17 cellular contexts compared by ENCODE assay signal in the genomic region with DNA sequence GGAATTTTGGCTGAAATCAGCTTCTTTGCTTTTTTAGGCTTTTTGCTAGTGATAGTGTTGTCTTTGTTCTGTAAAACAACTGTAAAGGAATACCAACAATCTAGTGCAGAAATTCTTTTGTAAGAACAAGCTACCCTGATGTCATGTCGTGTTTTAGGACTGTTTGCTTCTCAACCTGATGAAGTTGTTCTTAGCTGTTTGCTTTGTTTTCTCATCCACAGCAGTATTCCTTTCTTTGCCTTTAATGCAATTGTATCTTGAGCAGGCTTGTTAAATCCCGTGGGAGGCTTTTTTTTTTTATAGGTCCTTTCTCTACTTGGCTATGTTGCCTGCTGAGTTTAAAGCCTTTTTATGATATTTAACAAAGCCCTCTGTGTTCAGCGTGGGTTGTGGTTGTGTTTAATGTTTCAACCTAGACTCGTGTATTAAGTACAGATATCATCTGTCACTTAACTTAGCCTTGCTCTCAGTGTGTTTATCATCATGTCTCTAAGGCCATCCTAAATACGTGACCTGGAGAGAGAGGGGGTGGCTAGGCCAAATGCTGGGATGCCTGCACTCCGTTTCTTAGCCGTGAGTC. TPM values are rescaled to one million over a fixed set of nuclear protein-coding genes. Genes with fewer than 3 reads are reported as not detected.
DNase-seq lines count a peak whose midpoint lies in the region; ATAC-seq, FAIRE-seq and TF ChIP-seq lines count a peak whose summit lies in the region.
"Had no signal": no experiment of that assay in that cellular context is flagged by ENCODE, and none has a peak within 500 bp of the region (broad histone marks: within the 10 kb centered on the region; RNA-seq: fewer than 3 reads in every experiment).

No MANE protein-coding gene starts in this region.

- TF ChIP-seq RAD21 in GM12878 (IDR thresholded peaks at IDR 0.05; ENCODE audit: insufficient read depth, low read depth, low read length) = no peak

- RAD21 ChIA-PET in GM12878 (lab: Charles Lee; ENCODE audit: unreplicated experiment) = interaction anchor here (0.7 to 8.2 kb wide), 7 partner anchors 9 to 156 kb away, joined by 3 to 204 read pairs (median 5); no protein-coding TSS in a partner anchor

- H3K36me3 ChIP-seq in Loucy (ENCODE audit: insufficient read depth, low read length) = no peaks in the 10 kb centered on the region
- H3K36me3 ChIP-seq in GM12878 (ENCODE audit: control insufficient read depth in 2 of 2, insufficient read depth in 2 of 2, low read length in 1 of 2) = no peaks in the 10 kb centered on the region
- H3K36me3 ChIP-seq in mammary epithelial cell (ENCODE audit: insufficient read depth, low read length) = no peaks in the 10 kb centered on the region

- H3K9me3 ChIP-seq in Loucy (ENCODE audit: insufficient read depth, low read depth, low read length) (no peaks in the 10 kb centered on the region), GM12878 (replicated peaks; ENCODE audit: control insufficient read depth, insufficient read depth, low read length) (peaks cover 8% of the 10 kb centered on the region; the same call in 2 of the 3 replicates), mammary epithelial cell (replicated peaks; ENCODE audit: insufficient read depth, low read length) (no peaks in the 10 kb centered on the region)

- H3K9me2 ChIP-seq in Loucy (replicated peaks; ENCODE audit: low read depth, low read length) = no peaks in the 10 kb centered on the region

- H3K4me1 ChIP-seq in Loucy (ENCODE audit: insufficient read depth, low read length, poor library complexity, severe bottlenecking) (peaks cover 71% of the 10 kb centered on the region), GM12878 (ENCODE audit: control insufficient read depth, insufficient read depth, low read length) (peaks cover 36% of the 10 kb centered on the region), mammary epithelial cell (ENCODE audit: insufficient read depth, low read length) (peaks cover 29% of the 10 kb centered on the region)

- H3K79me2 ChIP-seq in Loucy (ENCODE audit: insufficient read depth, low read length) (peaks cover 41% of the 10 kb centered on the region; the same call in 1 of the 2 replicates), GM12878 (ENCODE audit: control insufficient read depth, insufficient read depth, low read length) (no peaks in the 10 kb centered on the region), mammary epithelial cell (ENCODE audit: insufficient read depth, low read length) (peaks cover 91% of the 10 kb centered on the region)

- H3K9me3 Mint-ChIP-seq in osteocyte (ENCODE audit: unreplicated experiment) = no peaks in the 10 kb centered on the region
- H3K9me3 Mint-ChIP-seq: activated naive CD4-positive, alpha-beta T cell treated with anti-CD3 and anti-CD28 coated beads, Interleukin-2, amount 10 ng/mL, durations not matched to agents 7 days and 5 days; dendritic cell treated with granulocyte-macrophage colony-stimulating factor and Interleukin-4, amounts not matched to agents 40 ng/mL and 50 ng/mL, for 4 days had no signal

- H3K4me1 Mint-ChIP-seq in osteocyte (ENCODE audit: unreplicated experiment) = peaks cover 81% of the 10 kb centered on the region

- H3K36me3 Mint-ChIP-seq in osteocyte (ENCODE audit: unreplicated experiment) = no peaks in the 10 kb centered on the region

- H3K9ac ChIP-seq in Loucy (ENCODE audit: low read depth, low read length, poor library complexity, severe bottlenecking) = peak overlapping the region; percentile 0
- H3K9ac ChIP-seq in GM12878 (ENCODE audit: control insufficient read depth, insufficient read depth, low read length) = no peak overlapping the region
- no peak overlapping the region for H3K9ac ChIP-seq in mammary epithelial cell (ENCODE audit: insufficient read depth, low read length)

- no peak for TF ChIP-seq EP300 in GM12878 (IDR thresholded peaks at IDR 0.05; ENCODE audit: borderline replicate concordance in 1 of 2, control insufficient read depth in 1 of 2, low read depth in 2 of 2, low read length in 2 of 2)

- DNase-seq in GM12878 (ENCODE audit: low read depth, low spot score) = no peak
- no peak for DNase-seq in osteocyte (ENCODE audit: extremely low spot score, unreplicated experiment)
- DNase-seq in mammary epithelial cell = no peak
- no peak for DNase-seq in cerebellar nuclear complex (lab: John Stamatoyannopoulos, UW)
- no peak for DNase-seq in kidney glomerular epithelial cell (lab: John Stamatoyannopoulos, UW)
- DNase-seq: activated CD8-positive, alpha-beta memory T cell treated with anti-CD3 and anti-CD28 coated beads for 24 hours; activated naive CD4-positive, alpha-beta T cell treated with anti-CD3 and anti-CD28 coated beads, Interleukin-2, amount 10 ng/mL, durations not matched to agents 7 days and 5 days; HCEC 1CT; NCI-H446 treated with DMSO at 0.1 percent for 48 hours; stimulated activated CD4-positive, alpha-beta T cell treated with anti-CD3 and anti-CD28 coated beads, Interleukin-4, amount 100 ng/mL, for 1 hour; stimulated activated naive CD4-positive, alpha-beta T cell treated with Interleukin-2 at 50 U/mL for 16 hours had no signal

- POLR2A ChIA-PET in GM12878 (lab: Charles Lee) = interaction anchor here (0.8 to 1.9 kb wide), 7 partner anchors 11 to 177 kb away, joined by 3 to 9 read pairs (median 4); no protein-coding TSS in a partner anchor

- H3K4me3 ChIP-seq in Loucy (ENCODE audit: low read length, poor library complexity, severe bottlenecking) = no peak overlapping the region
- H3K4me3 ChIP-seq in GM12878 = no peak overlapping the region
- no peak overlapping the region for H3K4me3 ChIP-seq in mammary epithelial cell (replicated peaks in 1 of 3; ENCODE audit: insufficient read depth in 1 of 3, low read depth in 2 of 3, low read length in 3 of 3)

- no peak for ATAC-seq in GM12878
- no peak for ATAC-seq in GM18511 (IDR thresholded peaks at IDR 0.05; ENCODE audit: unreplicated experiment)
- ATAC-seq: Panc1 had no signal

- peak overlapping the region; percentile 80 for H3K27ac Mint-ChIP-seq in osteocyte (ENCODE audit: unreplicated experiment)
- H3K27ac Mint-ChIP-seq: activated naive CD4-positive, alpha-beta T cell treated with anti-CD3 and anti-CD28 coated beads, Interleukin-2, amount 10 ng/mL, durations not matched to agents 7 days and 5 days; dendritic cell treated with granulocyte-macrophage colony-stimulating factor and Interleukin-4, amounts not matched to agents 40 ng/mL and 50 ng/mL, for 4 days; progenitor cell of endocrine pancreas had no signal

- in situ Hi-C loops in GM12878 (cut with MboI) (no loop called here), mammary epithelial cell (cut with MboI; ENCODE audit: low sequenced_read_pairs in 2 of 2) (no loop called here)

- H3K27me3 Mint-ChIP-seq in osteocyte (ENCODE audit: unreplicated experiment) = no peaks in the 10 kb centered on the region
- H3K27me3 Mint-ChIP-seq: progenitor cell of endocrine pancreas had no signal

- H4K20me1 ChIP-seq in Loucy (ENCODE audit: insufficient read depth, low read length, poor library complexity, severe bottlenecking) (no peaks in the 10 kb centered on the region), GM12878 (ENCODE audit: control insufficient read depth, insufficient read depth) (no peaks in the 10 kb centered on the region), mammary epithelial cell (ENCODE audit: insufficient read depth, low read length) (no peaks in the 10 kb centered on the region)

- intact Hi-C loops in GM12878 (cut with micrococcal nuclease; ENCODE audit: unreplicated experiment) = no loop called here
- intact Hi-C loops in mammary epithelial cell (cut with micrococcal nuclease) = no loop called here

- H3K27ac ChIP-seq in C4-2B (peak overlapping the region; percentile 82), GM12878 (ENCODE audit: control insufficient read depth, insufficient read depth) (no peak overlapping the region), mammary epithelial cell (ENCODE audit: insufficient read depth, low read depth, low read length) (no peak overlapping the region)

- no peak for TF ChIP-seq POLR2A in GM12878 (IDR thresholded peaks at IDR 0.05; ENCODE audit: low read depth, low read length)

- BruUV-seq in GM12878 (replicated peaks; lab: Mats Ljungman, UMichigan) (no TSS peak), mammary epithelial cell (replicated peaks; lab: Mats Ljungman, UMichigan) (no TSS peak)

- H3F3A ChIP-seq in Loucy (ENCODE audit: low read depth) = peaks cover 6% of the 10 kb centered on the region; the same call in 1 of the 2 replicates

- SMC1A ChIA-PET in GM12878 (lab: Charles Lee; ENCODE audit: uncharacterized antibody, unreplicated experiment) = interaction anchor here (1.0 to 18.3 kb wide), 11 partner anchors 8 to 231 kb away, joined by 3 to 560 read pairs (median 5); no protein-coding TSS in a partner anchor

- TF ChIP-seq CTCF in C4-2B (conservative IDR thresholded peaks at IDR 0.05) (no peak), Loucy (conservative IDR thresholded peaks at IDR 0.05; ENCODE audit: low read length) (no peak), GM12878 (IDR thresholded peaks at IDR 0.05 in 2 of 3, conservative IDR thresholded peaks at IDR 0.05 in 1 of 3; ENCODE audit: control insufficient read depth in 2 of 3, extremely low read depth in 1 of 3, insufficient read depth in 1 of 3, low read depth in 3 of 3, low read length in 3 of 3) (no peak), osteocyte (IDR thresholded peaks at IDR 0.05) (no peak), mammary epithelial cell (conservative IDR thresholded peaks at IDR 0.05 in 1 of 2, IDR thresholded peaks at IDR 0.05 in 1 of 2; ENCODE audit: extremely low read depth in 1 of 2, insufficient read depth in 1 of 2, low read depth in 1 of 2, low read length in 2 of 2) (no peak)

- no peaks in the 10 kb centered on the region for H3K27me3 ChIP-seq in Loucy (ENCODE audit: insufficient read depth, low read length, poor library complexity, severe bottlenecking)
- H3K27me3 ChIP-seq in GM12878 (replicated peaks in 1 of 2; ENCODE audit: control insufficient read depth in 2 of 2, insufficient read depth in 2 of 2, low read length in 1 of 2) = no peaks in the 10 kb centered on the region
- no peaks in the 10 kb centered on the region for H3K27me3 ChIP-seq in mammary epithelial cell (ENCODE audit: insufficient read depth, low read length)

- dilution Hi-C loops in mammary epithelial cell (cut with HindIII; ENCODE audit: low sequenced_read_pairs) = no loop called here

- peak overlapping the region; percentile 6 for H3K4me3 Mint-ChIP-seq in osteocyte (ENCODE audit: unreplicated experiment)
- H3K4me3 Mint-ChIP-seq: activated naive CD4-positive, alpha-beta T cell treated with anti-CD3 and anti-CD28 coated beads, Interleukin-2, amount 10 ng/mL, durations not matched to agents 7 days and 5 days; dendritic cell treated with granulocyte-macrophage colony-stimulating factor and Interleukin-4, amounts not matched to agents 40 ng/mL and 50 ng/mL, for 4 days had no signal

- no peak for FAIRE-seq in GM12878 (lab: Jason Lieb, UNC)

- 66% methylated on average over 7 of the region's 7 CpGs for WGBS in GM12878 (ENCODE audit: insufficient coverage, insufficient replicate concordance, low lambda C conversion rate, missing lambda C conversion rate)
- WGBS in mammary epithelial cell (ENCODE audit: low coverage, missing lambda C conversion rate) = 53% methylated on average over 7 of the region's 7 CpGs

- CTCF ChIA-PET in GM12878 (lab: Yijun Ruan, JAX) (interaction anchor here (0.7 to 15.5 kb wide), 9 partner anchors 8 to 156 kb away, joined by 3 to 626 read pairs (median 7); no protein-coding TSS in a partner anchor), mammary epithelial cell (lab: Charles Lee; ENCODE audit: low non-redundant PET) (no interaction called here)

- H2AFZ ChIP-seq in Loucy (ENCODE audit: low read length) (no peak overlapping the region), GM12878 (ENCODE audit: control insufficient read depth, low read depth, low read length) (no peak overlapping the region), mammary epithelial cell (ENCODE audit: low read depth, low read length) (no peak overlapping the region)

- peak overlapping the region; percentile 29 for H3K4me2 ChIP-seq in Loucy (ENCODE audit: low read depth, low read length, poor library complexity, severe bottlenecking)
- H3K4me2 ChIP-seq in GM12878 (ENCODE audit: control insufficient read depth, insufficient read depth) = no peak overlapping the region
- no peak overlapping the region for H3K4me2 ChIP-seq in mammary epithelial cell (ENCODE audit: insufficient read depth, low read depth, low read length)

RNA-seq across cellular contexts. Expression of gene ADARB1, which starts 31.6 kb away (rescaled TPM):
- 103 and 112 TPM in 2 replicates for total RNA-seq in GM12878 (2013; cell fraction: nucleolus; rRNA removed)
- total RNA-seq in GM12878 (2014; rRNA removed) (29.8 and 34.2 TPM in 2 replicates), GM12878 (2014; rRNA removed; fragmentation: Illumina TruSeq; extraction: Trizol) (34.8 and 49.1 TPM in 2 replicates), GM12878 (2021) (53.7 and 61.7 TPM in 2 replicates), osteocyte (126 and 130 TPM in 2 replicates), mammary epithelial cell (10 to 100 TPM; 42.5 to 82.9 TPM)
- 1.2 TPM for polyA plus RNA-seq in GM12878 (2011; ENCODE audit: low read depth)
- polyA plus RNA-seq in GM12878 (2011; rRNA removed) (18.7 and 20.8 TPM in 2 replicates), GM12878 (2014; fragmentation: Illumina TruSeq; extraction: Trizol) (39.9 and 41.4 TPM in 2 replicates), GM12878 (2014; fragmentation: Nextera tagmentation; extraction: Ambion mirVana) (1 to 10 TPM; 5.7 to 9.0 TPM), GM12878 (2014; rRNA removed) (31.8 and 39.0 TPM in 2 replicates), GM12878 (2016; fragmentation: Nextera tagmentation; extraction: Ambion mirVana) (10 to 100 TPM in 1 of 2 experiments, 1 to 10 TPM in 1; 6.6 to 14.9 TPM), mammary epithelial cell (17.2 TPM)
- polyA plus RNA-seq in GM12878 (2011; cell fraction: cytosol; rRNA removed) = 18.2 and 23.2 TPM in 2 replicates
- 49.5 and 63.8 TPM in 2 replicates for polyA plus RNA-seq in GM12878 (2011; cell fraction: nucleus; rRNA removed)
- polyA plus RNA-seq in GM12878 (2012) = 1.8 and 2.1 TPM in 2 replicates
- polyA minus RNA-seq in GM12878 (2011; rRNA and poly(A)+ RNA removed) = 27.3 and 33.8 TPM in 2 replicates
- 14.4 and 17.5 TPM in 2 replicates for polyA minus RNA-seq in GM12878 (2011; cell fraction: cytosol; rRNA and poly(A)+ RNA removed)
- 21.9 and 30.1 TPM in 2 replicates for polyA minus RNA-seq in GM12878 (2011; cell fraction: nucleus; rRNA and poly(A)+ RNA removed)
- 26.9 TPM for polyA minus RNA-seq in mammary epithelial cell
